8 cellular contexts compared by ENCODE assay signal in the genomic region with DNA sequence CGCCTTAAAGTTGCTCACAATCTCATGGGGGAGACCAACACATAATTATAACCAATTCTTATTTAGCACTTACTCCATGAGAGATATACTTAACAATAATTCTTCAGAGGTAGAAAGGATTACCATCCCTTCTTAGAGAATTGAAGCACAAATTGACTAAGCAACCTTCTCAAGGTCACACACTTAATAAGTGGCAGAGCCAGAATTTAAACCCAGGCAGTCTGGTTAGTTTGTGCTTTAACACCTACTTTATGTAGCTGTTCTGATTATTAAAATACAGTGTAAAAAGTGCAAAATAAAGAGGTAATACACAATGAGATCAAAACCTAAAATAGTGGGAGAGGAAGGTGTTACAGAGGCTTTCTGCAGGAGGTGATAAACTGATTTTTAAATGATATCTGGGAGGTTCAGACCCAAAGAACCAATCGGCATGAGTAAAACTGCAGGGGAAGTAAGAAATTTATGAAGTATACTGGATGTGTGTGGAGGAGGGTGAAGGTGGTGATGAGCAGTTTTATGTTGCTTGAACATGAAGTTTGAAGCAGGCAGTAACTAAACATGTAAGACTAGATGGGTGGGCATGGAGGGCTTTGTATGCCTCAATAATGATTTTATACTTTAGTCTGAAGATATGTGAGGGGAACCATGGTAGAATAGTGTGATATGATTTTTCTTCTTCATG. TPM values are rescaled to one million over a fixed set of nuclear protein-coding genes. Genes with fewer than 3 reads are reported as not detected.
DNase-seq lines count a peak whose midpoint lies in the region; ATAC-seq and TF ChIP-seq lines count a peak whose summit lies in the region.

No MANE protein-coding gene starts in this region.

- no peaks in the 10 kb centered on the region for H3K9me3 ChIP-seq in CD4-positive, alpha-beta T cell (ENCODE audit: control insufficient read depth, low read length)
- H3K9me3 ChIP-seq in Karpas-422 (ENCODE audit: low read length) (no peaks in the 10 kb centered on the region), SJCRH30 (replicated peaks) (no peaks in the 10 kb centered on the region)

- no peaks in the 10 kb centered on the region for H3K9me3 Mint-ChIP-seq in CD4-positive, alpha-beta T cell
- H3K9me3 Mint-ChIP-seq in activated naive CD8-positive, alpha-beta T cell treated with anti-CD3 and anti-CD28 coated beads, Interleukin-2, amount 50 U/mL, for 24 hours: no peaks in the 10 kb centered on the region
- H3K9me3 Mint-ChIP-seq in natural killer cell treated with Interleukin-12 subunit alpha and Interleukin-12 subunit beta and Interleukin-15 and Interleukin-18, amount 100 ng/mL, for 72 hours: no peaks in the 10 kb centered on the region

- H2AFZ ChIP-seq in Karpas-422 (ENCODE audit: low read length): no peak overlapping the region

- H3K27ac Mint-ChIP-seq in CD4-positive, alpha-beta T cell: peak overlapping the region; percentile 100
- H3K27ac Mint-ChIP-seq in activated naive CD8-positive, alpha-beta T cell treated with anti-CD3 and anti-CD28 coated beads, Interleukin-2, amount 50 U/mL, for 24 hours: peak overlapping the region; percentile 67
- H3K27ac Mint-ChIP-seq in natural killer cell treated with Interleukin-12 subunit alpha and Interleukin-12 subunit beta and Interleukin-15 and Interleukin-18, amount 100 ng/mL, for 72 hours: peak overlapping the region; percentile 95

- H3K27me3 Mint-ChIP-seq in CD4-positive, alpha-beta T cell: no peaks in the 10 kb centered on the region
- no peaks in the 10 kb centered on the region for H3K27me3 Mint-ChIP-seq in activated naive CD8-positive, alpha-beta T cell treated with anti-CD3 and anti-CD28 coated beads, Interleukin-2, amount 50 U/mL, for 24 hours
- H3K27me3 Mint-ChIP-seq in natural killer cell treated with Interleukin-12 subunit alpha and Interleukin-12 subunit beta and Interleukin-15 and Interleukin-18, amount 100 ng/mL, for 72 hours: no peaks in the 10 kb centered on the region

- H3K9ac ChIP-seq in Karpas-422 (ENCODE audit: low read length): peak overlapping the region; percentile 49

- H3K27me3 ChIP-seq in CD4-positive, alpha-beta T cell (ENCODE audit: control insufficient read depth, insufficient read depth, low read length): no peaks in the 10 kb centered on the region
- H3K27me3 ChIP-seq in Karpas-422 (ENCODE audit: low read length) (no peaks in the 10 kb centered on the region), SJCRH30 (no peaks in the 10 kb centered on the region)

- POLR2A ChIA-PET in CD4-positive, alpha-beta T cell (lab: Charles Lee): interaction anchor here (1.0 to 4.8 kb wide), 11 partner anchors 8 to 121 kb away, joined by 3 to 29 read pairs (median 5); a partner anchor contains a TSS

- peak; percentile 22 for ATAC-seq in CD4-positive, alpha-beta T cell (ENCODE audit: poor library complexity)
- no peak for ATAC-seq in activated naive CD8-positive, alpha-beta T cell treated with anti-CD3 and anti-CD28 coated beads, Interleukin-2, amount 50 U/mL, for 24 hours
- no peak for ATAC-seq in natural killer cell treated with Interleukin-12 subunit alpha and Interleukin-12 subunit beta and Interleukin-15 and Interleukin-18, amount 100 ng/mL, for 72 hours
- no peak for ATAC-seq in GM21576 (IDR thresholded peaks at IDR 0.05; ENCODE audit: unreplicated experiment)

- H3K27ac ChIP-seq in CD4-positive, alpha-beta T cell (ENCODE audit: low read depth, low read length): no peak overlapping the region
- peak overlapping the region; percentile 67 for H3K27ac ChIP-seq in Karpas-422 (ENCODE audit: low read length)
- no peak overlapping the region for H3K27ac ChIP-seq in SJCRH30

- no peak for TF ChIP-seq CTCF in CD4-positive, alpha-beta T cell (IDR thresholded peaks at IDR 0.05)

- peak overlapping the region; percentile 43 for H3K4me3 Mint-ChIP-seq in CD4-positive, alpha-beta T cell
- peak overlapping the region; percentile 48 for H3K4me3 Mint-ChIP-seq in activated naive CD8-positive, alpha-beta T cell treated with anti-CD3 and anti-CD28 coated beads, Interleukin-2, amount 50 U/mL, for 24 hours
- H3K4me3 Mint-ChIP-seq in natural killer cell treated with Interleukin-12 subunit alpha and Interleukin-12 subunit beta and Interleukin-15 and Interleukin-18, amount 100 ng/mL, for 72 hours: peak overlapping the region; percentile 68

- no peaks in the 10 kb centered on the region for H3K9me2 ChIP-seq in Karpas-422 (replicated peaks; ENCODE audit: insufficient read depth, low read length)

- peaks cover 96% of the 10 kb centered on the region for H3K4me1 Mint-ChIP-seq in CD4-positive, alpha-beta T cell (ENCODE audit: low read depth)
- H3K4me1 Mint-ChIP-seq in activated naive CD8-positive, alpha-beta T cell treated with anti-CD3 and anti-CD28 coated beads, Interleukin-2, amount 50 U/mL, for 24 hours: peaks cover 86% of the 10 kb centered on the region
- H3K4me1 Mint-ChIP-seq in natural killer cell treated with Interleukin-12 subunit alpha and Interleukin-12 subunit beta and Interleukin-15 and Interleukin-18, amount 100 ng/mL, for 72 hours (ENCODE audit: low read depth in 2 of 2): peaks cover 65 to 73% of the 10 kb centered on the region in 2 donors

- H3K79me2 ChIP-seq in Karpas-422 (ENCODE audit: low read length): peaks cover 99% of the 10 kb centered on the region

- peaks cover 20% of the 10 kb centered on the region for H3K36me3 Mint-ChIP-seq in CD4-positive, alpha-beta T cell (ENCODE audit: low read depth)
- peaks cover 23% of the 10 kb centered on the region for H3K36me3 Mint-ChIP-seq in activated naive CD8-positive, alpha-beta T cell treated with anti-CD3 and anti-CD28 coated beads, Interleukin-2, amount 50 U/mL, for 24 hours (ENCODE audit: low read depth)
- H3K36me3 Mint-ChIP-seq in natural killer cell treated with Interleukin-12 subunit alpha and Interleukin-12 subunit beta and Interleukin-15 and Interleukin-18, amount 100 ng/mL, for 72 hours: peaks cover 6% of the 10 kb centered on the region

- peaks cover 9% of the 10 kb centered on the region for H4K20me1 ChIP-seq in Karpas-422 (ENCODE audit: insufficient read depth, low read depth, low read length)

- H3K4me3 ChIP-seq in Karpas-422 (ENCODE audit: low read length) (peak overlapping the region; percentile 39), SJCRH30 (no peak overlapping the region)

- H3K4me2 ChIP-seq in Karpas-422 (ENCODE audit: low read depth, low read length, poor library complexity, severe bottlenecking): peak overlapping the region; percentile 56

- no peak for DNase-seq in CD4-positive, alpha-beta T cell
- DNase-seq in Karpas-422 (peak; percentile 65), SJCRH30 (no peak), NCI-H345 treated with DMSO at 0.1 percent for 48 hours (lab: John Stamatoyannopoulos, UW; ENCODE audit: unreplicated experiment) (no peak), A172 (ENCODE audit: low spot score) (no peak)
- no peak for DNase-seq in activated naive CD8-positive, alpha-beta T cell treated with anti-CD3 and anti-CD28 coated beads, Interleukin-2, amount 50 U/mL, for 24 hours
- DNase-seq in natural killer cell treated with Interleukin-12 subunit alpha and Interleukin-12 subunit beta and Interleukin-15 and Interleukin-18, amount 100 ng/mL, for 72 hours (ENCODE audit: low spot score): no peak

- CTCF ChIA-PET in CD4-positive, alpha-beta T cell (lab: Charles Lee): interaction anchor here (0.5 to 3.2 kb wide), 26 partner anchors 8 to 476 kb away, joined by 3 to 55 read pairs (median 4); a partner anchor contains a TSS

- intact Hi-C loops in CD4-positive, alpha-beta T cell (cut with DNase I, micrococcal nuclease): loop anchor here (2.0 kb wide), 2 partner anchors 31 to 167 kb away; no protein-coding TSS in a partner anchor

- H3K4me1 ChIP-seq in Karpas-422 (ENCODE audit: low read length) (peaks cover 74% of the 10 kb centered on the region), SJCRH30 (0 out of 2 replicates have a peak, but pooled peaks cover 3% of the 10 kb centered on the region)

- peaks cover 4% of the 10 kb centered on the region; the same call in 1 of the 2 replicates for H3K36me3 ChIP-seq in Karpas-422 (ENCODE audit: insufficient read depth, low read length)
- peaks cover 7% of the 10 kb centered on the region for H3K36me3 ChIP-seq in SJCRH30

RNA-seq across cellular contexts. Expression of a gene that starts 5.7 kb away (rescaled TPM):
- total RNA-seq in CD4-positive, alpha-beta T cell: 100 to 1,000 TPM; 146 to 147 TPM
- total RNA-seq in Karpas-422 (2014; rRNA removed; shearing (Covaris generic); ENCODE audit: low replicate concordance): 61.2 and 97.5 TPM in 2 replicates
- 10 to 100 TPM; 42.5 to 46.8 TPM for total RNA-seq in natural killer cell treated with Interleukin-12 subunit alpha and Interleukin-12 subunit beta and Interleukin-15 and Interleukin-18, amount 100 ng/mL, for 72 hours
- total RNA-seq in SJCRH30 (2014; rRNA removed; shearing (Covaris generic)): 30.1 and 37.3 TPM in 2 replicates
- total RNA-seq in A172 (2014; rRNA removed; shearing (Covaris generic)): 33.3 and 37.8 TPM in 2 replicates

RNA-seq across cellular contexts. Expression of a gene that starts 6.6 kb away (rescaled TPM):
- 10 to 100 TPM; 56.8 to 58.1 TPM for total RNA-seq in CD4-positive, alpha-beta T cell
- 19.6 and 26.3 TPM in 2 replicates for total RNA-seq in Karpas-422 (2014; rRNA removed; shearing (Covaris generic); ENCODE audit: low replicate concordance)
- 10 to 100 TPM; 15.2 to 21.4 TPM for total RNA-seq in natural killer cell treated with Interleukin-12 subunit alpha and Interleukin-12 subunit beta and Interleukin-15 and Interleukin-18, amount 100 ng/mL, for 72 hours
- total RNA-seq in SJCRH30 (2014; rRNA removed; shearing (Covaris generic)): 4.8 and 7.0 TPM in 2 replicates
- total RNA-seq in A172 (2014; rRNA removed; shearing (Covaris generic)): 1.1 and 2.2 TPM in 2 replicates

RNA-seq across cellular contexts. Expression of a gene that starts 30.3 kb away (rescaled TPM):
- total RNA-seq in CD4-positive, alpha-beta T cell: 1 to 10 TPM; 1.5 to 1.9 TPM
- 0.15 and 0.22 TPM in 2 replicates for total RNA-seq in Karpas-422 (2014; rRNA removed; shearing (Covaris generic); ENCODE audit: low replicate concordance)
- total RNA-seq in natural killer cell treated with Interleukin-12 subunit alpha and Interleukin-12 subunit beta and Interleukin-15 and Interleukin-18, amount 100 ng/mL, for 72 hours: 10 to 100 TPM in 1 of 2 donors, 1 to 10 TPM in 1; 5.7 to 12.5 TPM
- 1.8 and 1.9 TPM in 2 replicates for total RNA-seq in SJCRH30 (2014; rRNA removed; shearing (Covaris generic))
- total RNA-seq in A172 (2014; rRNA removed; shearing (Covaris generic)): 0.05 TPM in 1 of 2 replicates, not detected in the other

RNA-seq across cellular contexts. Expression of a gene that starts 39.5 kb away (rescaled TPM):
- not detected for total RNA-seq in CD4-positive, alpha-beta T cell
- total RNA-seq in Karpas-422 (2014; rRNA removed; shearing (Covaris generic); ENCODE audit: low replicate concordance): 0.18 and 1.7 TPM in 2 replicates
- under 1 TPM in 1 of 2 donors, not detected in 1; 0.17 TPM for total RNA-seq in natural killer cell treated with Interleukin-12 subunit alpha and Interleukin-12 subunit beta and Interleukin-15 and Interleukin-18, amount 100 ng/mL, for 72 hours
- 0.24 and 0.56 TPM in 2 replicates for total RNA-seq in SJCRH30 (2014; rRNA removed; shearing (Covaris generic))
- 0.69 TPM in 1 of 2 replicates, not detected in the other for total RNA-seq in A172 (2014; rRNA removed; shearing (Covaris generic))

RNA-seq across cellular contexts. Expression of a gene that starts 45.0 kb away (rescaled TPM):
- under 1 TPM; 0.49 to 0.50 TPM for total RNA-seq in CD4-positive, alpha-beta T cell
- 0.22 and 0.56 TPM in 2 replicates for total RNA-seq in Karpas-422 (2014; rRNA removed; shearing (Covaris generic); ENCODE audit: low replicate concordance)
- 1 to 10 TPM; 2.0 to 2.2 TPM for total RNA-seq in natural killer cell treated with Interleukin-12 subunit alpha and Interleukin-12 subunit beta and Interleukin-15 and Interleukin-18, amount 100 ng/mL, for 72 hours
- 2.4 and 2.5 TPM in 2 replicates for total RNA-seq in SJCRH30 (2014; rRNA removed; shearing (Covaris generic))
- 1.6 and 1.9 TPM in 2 replicates for total RNA-seq in A172 (2014; rRNA removed; shearing (Covaris generic))
